In the genomic region with DNA sequence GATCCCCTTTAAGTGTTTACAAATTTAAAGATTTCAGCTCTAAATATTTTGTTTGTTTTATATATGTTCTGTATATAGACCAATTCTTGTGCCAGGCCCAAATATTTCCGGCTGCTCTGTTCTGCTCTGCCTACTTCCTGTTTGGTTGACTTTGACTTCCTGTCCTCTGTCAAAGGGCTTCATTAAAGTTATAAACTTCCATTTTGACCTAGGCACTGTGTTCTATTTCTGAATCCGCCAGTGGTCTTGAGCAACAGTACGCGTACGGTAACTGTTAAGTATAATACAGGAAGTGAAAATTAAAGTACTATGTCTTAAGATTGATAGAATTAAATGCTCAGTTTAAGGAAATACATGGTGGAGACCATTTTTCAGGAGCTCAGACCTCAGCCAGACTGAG, we compare ENCODE assay signal across 9 cellular contexts. TPM values are rescaled to one million over a fixed set of nuclear protein-coding genes. Genes with fewer than 3 reads are reported as not detected.
A peak's percentile ranks its signal among the peaks of the same experiment; 100 is the strongest.
DNase-seq lines count a peak whose midpoint lies in the region; ATAC-seq and TF ChIP-seq lines count a peak whose summit lies in the region.
"Had no signal": no experiment of that assay in that cellular context is flagged by ENCODE, and none has a peak within 500 bp of the region (broad histone marks: within the 10 kb centered on the region; RNA-seq: fewer than 3 reads in every experiment).

No MANE protein-coding gene starts in this region.

- H3K9me3 ChIP-seq in upper lobe of right lung, result no peaks in the 10 kb centered on the region

- peaks cover 16% of the 10 kb centered on the region for H3K4me1 ChIP-seq in upper lobe of right lung

- no peak for TF ChIP-seq CTCF in upper lobe of right lung (IDR thresholded peaks at IDR 0.05)

- H3K27me3 ChIP-seq in upper lobe of right lung, result no peaks in the 10 kb centered on the region

- H3K4me1 Mint-ChIP-seq in T-helper 2 cell treated with Interferon-gamma antibody and Interleukin-4, amounts not matched to agents 5 μg/mL and 100 μg/mL, for 36 hours (ENCODE audit: low read depth), result peaks cover 18% of the 10 kb centered on the region

- no peak overlapping the region for H3K4me3 ChIP-seq in upper lobe of right lung

- peaks cover 32% of the 10 kb centered on the region for H3K9me3 Mint-ChIP-seq in T-helper 2 cell treated with Interferon-gamma antibody and Interleukin-4, amounts not matched to agents 5 μg/mL and 100 μg/mL, for 36 hours

- H3K4me3 Mint-ChIP-seq in T-helper 2 cell treated with Interferon-gamma antibody and Interleukin-4, amounts not matched to agents 5 μg/mL and 100 μg/mL, for 36 hours, result no peak overlapping the region

- H3K27ac ChIP-seq in upper lobe of right lung, result peak overlapping the region; percentile 61

- intact Hi-C loops in upper lobe of right lung (cut with DNase I), result no loop called here

- H3K36me3 Mint-ChIP-seq in T-helper 2 cell treated with Interferon-gamma antibody and Interleukin-4, amounts not matched to agents 5 μg/mL and 100 μg/mL, for 36 hours (ENCODE audit: low read depth), result peaks cover 15% of the 10 kb centered on the region

- peak in 4 of 6 experiments; percentile 3 to 61 (median 50) for DNase-seq in stimulated activated naive CD4-positive, alpha-beta T cell (lab: John Stamatoyannopoulos, UW)
- DNase-seq in stimulated activated naive CD4-positive, alpha-beta T cell treated with Interleukin-2 at 50 U/mL for 16 hours (lab: John Stamatoyannopoulos, UW), result no peak
- DNase-seq in T-helper 2 cell treated with Interferon-gamma antibody and Interleukin-4, amounts not matched to agents 5 μg/mL and 100 μg/mL, for 36 hours (ENCODE audit: low spot score), result no peak
- DNase-seq in germinal center (ENCODE audit: low spot score) (peak; percentile 68), upper lobe of right lung (no peak), NCI-H2029 treated with DMSO at 0.1 percent for 48 hours (lab: John Stamatoyannopoulos, UW) (no peak), DMS 273 (lab: John Stamatoyannopoulos, UW; ENCODE audit: unreplicated experiment) (no peak), HPDE6-E6E7 (ENCODE audit: extremely low spot score) (no peak)
- DNase-seq: DMS153 had no signal

- peak overlapping the region; percentile 73 for H3K27ac Mint-ChIP-seq in T-helper 2 cell treated with Interferon-gamma antibody and Interleukin-4, amounts not matched to agents 5 μg/mL and 100 μg/mL, for 36 hours

- peak; percentile 93 for ATAC-seq in upper lobe of right lung

- H3K36me3 ChIP-seq in upper lobe of right lung, result no peaks in the 10 kb centered on the region

- no peaks in the 10 kb centered on the region for H3K27me3 Mint-ChIP-seq in T-helper 2 cell treated with Interferon-gamma antibody and Interleukin-4, amounts not matched to agents 5 μg/mL and 100 μg/mL, for 36 hours (ENCODE audit: low read depth)

RNA-seq across cellular contexts. Expression of a gene that starts 13.5 kb away (rescaled TPM):
- 29.1 TPM for total RNA-seq in upper lobe of right lung

Comparison
In these comparisons a context has a peak if more than half of its experiments do, and no peak if none do; other contexts are left out.
1. DNase-seq: peak in stimulated activated naive CD4-positive, alpha-beta T cell (4 of 6) and germinal center (single experiment); none in stimulated activated naive CD4-positive, alpha-beta T cell treated with Interleukin-2 at 50 U/mL for 16 hours (single experiment), T-helper 2 cell treated with Interferon-gamma antibody and Interleukin-4, amounts not matched to agents 5 μg/mL and 100 μg/mL, for 36 hours (single experiment), upper lobe of right lung (single experiment), NCI-H2029 treated with DMSO at 0.1 percent for 48 hours (single experiment), DMS 273 (single experiment) and HPDE6-E6E7 (single experiment).